Comparison of ENCODE assay signal across 11 cellular contexts in genomic region chr22:46754826-46755225, GRCh38. TPM values are rescaled to one million over a fixed set of nuclear protein-coding genes. Genes with fewer than 3 reads are reported as not detected.
DNase-seq lines count a peak whose midpoint lies in the region; ATAC-seq and TF ChIP-seq lines count a peak whose summit lies in the region.
"Had no signal": no experiment of that assay in that cellular context is flagged by ENCODE, and none has a peak within 500 bp of the region (broad histone marks: within the 10 kb centered on the region; RNA-seq: fewer than 3 reads in every experiment).

No MANE protein-coding gene starts in this region.

- no TSS peak for BruUV-seq in IMR-90 (replicated peaks; lab: Mats Ljungman, UMichigan)

- peak overlapping the region; percentile 90 for H2BK120ac ChIP-seq in IMR-90 (ENCODE audit: low read depth, low read length)

- H3K27me3 ChIP-seq in IMR-90 (ENCODE audit: control insufficient read depth, insufficient read depth, low read length) = no peaks in the 10 kb centered on the region
- no peaks in the 10 kb centered on the region for H3K27me3 ChIP-seq in colonic mucosa
- H3K27me3 ChIP-seq in lung (ENCODE audit: control insufficient read depth, insufficient read depth) = no peaks in the 10 kb centered on the region
- peaks cover 0 to 4% (median 0%) of the 10 kb centered on the region in 5 donors for H3K27me3 ChIP-seq in subcutaneous abdominal adipose tissue (ENCODE audit: control insufficient read depth in 5 of 5, insufficient read depth in 4 of 5, low read length in 5 of 5)

- no peak for TF ChIP-seq POLR2A in IMR-90 (IDR thresholded peaks at IDR 0.05; ENCODE audit: low read depth, low read length)

- H3K4me2 ChIP-seq in IMR-90 (ENCODE audit: low read depth, low read length) = no peak overlapping the region

- peaks cover 0 to 11% of the 10 kb centered on the region in 2 experiments; a peak in 1 of 4 replicates for H3K79me1 ChIP-seq in IMR-90 (ENCODE audit: low read depth in 1 of 2, low read length in 2 of 2)

- H2AFZ ChIP-seq in IMR-90 (replicated peaks; ENCODE audit: low read length, poor library complexity) = peak overlapping the region; percentile 85

- CTCF ChIA-PET in IMR-90 (lab: Yijun Ruan, JAX) = no interaction called here

- peak overlapping the region; percentile 70 for H4K5ac ChIP-seq in IMR-90 (ENCODE audit: low read depth, low read length)

- H4K8ac ChIP-seq in IMR-90 (ENCODE audit: low read depth in 2 of 2, low read length in 2 of 2) = peak overlapping the region; percentile 78 to 83

- peak overlapping the region; percentile 38; the same call in 1 of the 2 replicates for H3K56ac ChIP-seq in IMR-90 (ENCODE audit: extremely low read depth, insufficient read depth, low read length)

- H2BK20ac ChIP-seq in IMR-90 (ENCODE audit: low read depth, low read length) = peak overlapping the region; percentile 93

- peak overlapping the region; percentile 100 for H2AK5ac ChIP-seq in IMR-90 (ENCODE audit: low read depth, low read length)

- H2BK15ac ChIP-seq in IMR-90 (ENCODE audit: low read depth, low read length) = peak overlapping the region; percentile 96; the same call in 2 of the 3 replicates

- dilution Hi-C loops in IMR-90 (cut with HindIII; ENCODE audit: low sequenced_read_pairs, unreplicated experiment) = no loop called here

- no peak for TF ChIP-seq RAD21 in IMR-90 (IDR thresholded peaks at IDR 0.05; ENCODE audit: low read length)

- peak overlapping the region; percentile 92 for H2BK5ac ChIP-seq in IMR-90 (ENCODE audit: low read depth, low read length, poor library complexity, severe bottlenecking)

- H3K27ac ChIP-seq in IMR-90 (ENCODE audit: insufficient read depth, low read length) (peak overlapping the region; percentile 90), colonic mucosa (peak overlapping the region; percentile 92), lung (ENCODE audit: low read depth in 1 of 2, low read length in 1 of 2) (peak overlapping the region; percentile 26 to 99), subcutaneous abdominal adipose tissue (ENCODE audit: low read depth, low read length) (peak overlapping the region; percentile 94)

- peak overlapping the region; percentile 100 for H4K91ac ChIP-seq in IMR-90 (ENCODE audit: insufficient read depth, low read depth, low read length)

- peaks cover 25% of the 10 kb centered on the region for H3K4me1 ChIP-seq in IMR-90 (ENCODE audit: control insufficient read depth, insufficient read depth, low read length)
- H3K4me1 ChIP-seq in colonic mucosa = peaks cover 21% of the 10 kb centered on the region
- H3K4me1 ChIP-seq in lung (ENCODE audit: control insufficient read depth in 2 of 2, insufficient read depth in 2 of 2, low read length in 2 of 2) = peaks cover 12 to 45% of the 10 kb centered on the region in 2 donors
- peaks cover 13 to 53% (median 34%) of the 10 kb centered on the region in 5 donors for H3K4me1 ChIP-seq in subcutaneous abdominal adipose tissue (ENCODE audit: control insufficient read depth in 5 of 5, insufficient read depth in 5 of 5, low read length in 5 of 5)

- H3K14ac ChIP-seq in IMR-90 (replicated peaks; ENCODE audit: low read depth, low read length) = peak overlapping the region; percentile 82

- DNase-seq in IMR-90 (no peak), colonic mucosa (no peak), lung (ENCODE audit: low spot score) (no peak), NCI-H524 treated with DMSO at 0.1 percent for 48 hours (lab: John Stamatoyannopoulos, UW) (no peak), NCI-H2196 (lab: John Stamatoyannopoulos, UW; ENCODE audit: unreplicated experiment) (no peak), GM03348 (ENCODE audit: low spot score) (no peak)
- no peak for DNase-seq in stimulated activated CD4-positive, alpha-beta T cell treated with anti-CD3 and anti-CD28 coated beads, Interleukin-12 subunit alpha, Interleukin-12 subunit beta, amount 100 ng/mL, for 4 hours
- DNase-seq: endodermal cell, NCI-H1417, NCI-H524 had no signal

- no peaks in the 10 kb centered on the region for H3K9me3 ChIP-seq in IMR-90 (ENCODE audit: control insufficient read depth, insufficient read depth, low read length)
- H3K9me3 ChIP-seq in colonic mucosa = no peaks in the 10 kb centered on the region
- no peaks in the 10 kb centered on the region for H3K9me3 ChIP-seq in lung (ENCODE audit: control insufficient read depth in 2 of 2, insufficient read depth in 1 of 2, low read length in 1 of 2)
- peaks cover 0 to 7% (median 0%) of the 10 kb centered on the region in 5 donors for H3K9me3 ChIP-seq in subcutaneous abdominal adipose tissue (ENCODE audit: control insufficient read depth in 5 of 5, low read length in 5 of 5)

- H3K4me3 ChIP-seq in IMR-90 (ENCODE audit: insufficient read depth, low read depth, low read length) (no peak overlapping the region), colonic mucosa (no peak overlapping the region), lung (no peak overlapping the region), subcutaneous abdominal adipose tissue (ENCODE audit: low read depth in 1 of 5, low read length in 5 of 5) (peak overlapping the region in 3 of 5 donors; percentile 45 to 56 (median 50))

- H4K20me1 ChIP-seq in IMR-90 (ENCODE audit: insufficient read depth, low read length) = no peaks in the 10 kb centered on the region

- TF ChIP-seq CTCF in IMR-90 (conservative IDR thresholded peaks at IDR 0.05; ENCODE audit: low read depth, low read length) (no peak), colonic mucosa (IDR thresholded peaks at IDR 0.05) (no peak), lung (IDR thresholded peaks at IDR 0.05; ENCODE audit: control extremely low read depth, extremely low read depth) (no peak)

- H2AK9ac ChIP-seq in IMR-90 (replicated peaks; ENCODE audit: low read depth, low read length, poor library complexity) = peak overlapping the region; percentile 98

- WGBS in IMR-90 (ENCODE audit: extremely low coverage in 2 of 2, insufficient read length in 1 of 2), 2 experiments = 56% methylated on average over 1 of the region's 6 CpGs; no CpG with 5 or more reads in 1 of the 2 experiments
- WGBS in lung, 2 donors = 83% methylated on average over 6 of the region's 6 CpGs

- peak overlapping the region; percentile 62 for H3K18ac ChIP-seq in IMR-90 (ENCODE audit: low read depth, low read length)

- peak overlapping the region; percentile 60 for H3K23ac ChIP-seq in IMR-90 (ENCODE audit: low read depth, low read length)

- ATAC-seq in IMR-90 (ENCODE audit: low read depth) = no peak
- ATAC-seq in lung (ENCODE audit: insufficient read depth, low FRiP score) = no peak

- H3K9me1 ChIP-seq in IMR-90 (ENCODE audit: insufficient read depth, low read length) = peaks cover 27% of the 10 kb centered on the region

- POLR2A ChIA-PET in IMR-90 (lab: Charles Lee; ENCODE audit: unreplicated experiment) = interaction anchor here (2.0 kb wide), 1 partner anchor 8 kb away, joined by 9 read pairs; the partner anchor contains the start of gene TBC1D22A

- H3K36me3 ChIP-seq in IMR-90 (ENCODE audit: control insufficient read depth, insufficient read depth, low read length) (no peaks in the 10 kb centered on the region), colonic mucosa (no peaks in the 10 kb centered on the region), lung (ENCODE audit: control insufficient read depth in 2 of 2, insufficient read depth in 2 of 2, low read length in 2 of 2) (no peaks in the 10 kb centered on the region), subcutaneous abdominal adipose tissue (ENCODE audit: control insufficient read depth in 5 of 5, insufficient read depth in 5 of 5, low read length in 5 of 5) (no peaks in the 10 kb centered on the region)

- intact Hi-C loops in IMR-90 (cut with micrococcal nuclease) (loop anchor here (2.0 kb wide), 1 partner anchor 60 kb away; no protein-coding TSS in a partner anchor), colonic mucosa (cut with DNase I) (no loop called here)

- in situ Hi-C loops in IMR-90 (cut with MboI; ENCODE audit: low sequenced_read_pairs) = no loop called here

- H3K4ac ChIP-seq in IMR-90 (ENCODE audit: low read depth, low read length) = peak overlapping the region; percentile 94

- H3K9ac ChIP-seq in IMR-90 (ENCODE audit: low read depth, low read length) (no peak overlapping the region), colonic mucosa (ENCODE audit: low read depth in 2 of 2, low read length in 2 of 2) (peak overlapping the region in 1 of 2 donors; percentile 70), subcutaneous abdominal adipose tissue (ENCODE audit: low read length in 5 of 5) (peak overlapping the region in 1 of 5 donors; percentile 50)

TF ChIP-seq in IMR-90, 13 proteins besides CTCF, POLR2A, EP300 and RAD21 (continues in another document):
- TF ChIP-seq MAFK (IDR thresholded peaks at IDR 0.05; ENCODE audit: low read depth, low read length) = no peak
- TF ChIP-seq ELK1 (IDR thresholded peaks at IDR 0.05; ENCODE audit: borderline replicate concordance, low read depth, low read length) = no peak
- TF ChIP-seq CHD1 (IDR thresholded peaks at IDR 0.05; ENCODE audit: low read depth, low read length) = no peak
- TF ChIP-seq CEBPB (IDR thresholded peaks at IDR 0.05; ENCODE audit: low read depth, low read length) = no peak
- TF ChIP-seq NFE2L2 (IDR thresholded peaks at IDR 0.05; ENCODE audit: low read depth, low read length) = no peak
- no peak for TF ChIP-seq RFX5 (IDR thresholded peaks at IDR 0.05; ENCODE audit: low read depth, low read length)
- TF ChIP-seq FOS (IDR thresholded peaks at IDR 0.05; ENCODE audit: low read depth, low read length) = no peak

RNA-seq across cellular contexts. Expression of gene TBC1D22A, which starts 7.6 kb away (rescaled TPM):
- total RNA-seq in IMR-90 (2012; rRNA removed) (9.0 and 9.4 TPM in 2 replicates), colonic mucosa (10 to 100 TPM; 34.2 to 36.4 TPM), lung (10 to 100 TPM; 20.3 to 38.4 TPM)
- polyA plus RNA-seq in IMR-90 (2012; rRNA removed) (16.7 and 17.3 TPM in 2 replicates), lung (10 to 100 TPM; 20.2 to 21.6 TPM)
- polyA plus RNA-seq in IMR-90 (2012; cell fraction: cytosol; rRNA removed) = 18.4 and 23.5 TPM in 2 replicates
- polyA plus RNA-seq in IMR-90 (2012; cell fraction: nucleus; rRNA removed; ENCODE audit: low replicate concordance) = 14.2 and 18.0 TPM in 2 replicates

RNA-seq across cellular contexts. Expression of gene CERK, which starts 16.8 kb away (rescaled TPM):
- total RNA-seq in IMR-90 (2012; rRNA removed) (38.7 and 44.4 TPM in 2 replicates), colonic mucosa (10 to 100 TPM; 24.7 to 46.6 TPM), lung (10 to 100 TPM; 31.0 to 36.2 TPM)
- polyA plus RNA-seq in IMR-90 (2012; rRNA removed) (22.8 and 25.3 TPM in 2 replicates), lung (10 to 100 TPM; 12.1 to 32.4 TPM)
- 14.3 and 18.5 TPM in 2 replicates for polyA plus RNA-seq in IMR-90 (2012; cell fraction: cytosol; rRNA removed)
- 19.5 and 31.2 TPM in 2 replicates for polyA plus RNA-seq in IMR-90 (2012; cell fraction: nucleus; rRNA removed; ENCODE audit: low replicate concordance)

Comparison
In these comparisons a context has a peak if more than half of its experiments do, and no peak if none do; other contexts are left out.
1. H3K4me3 ChIP-seq: peak in subcutaneous abdominal adipose tissue (3 of 5); none in IMR-90 (single experiment), colonic mucosa (single experiment) and lung (single experiment).
2. Peak in every context shown above with its lines, with median percentiles within 50 percentile points of each other: H3K27ac ChIP-seq.